ENCODE assay signal across 1 cellular context in genomic region chr3:21694506-21694905, GRCh38.
TF ChIP-seq lines count a peak whose summit lies in the region.

No MANE protein-coding gene starts in this region.

TF ChIP-seq in GM23338, 12 proteins besides CTCF, POLR2A, EP300 and RAD21 (continued from another document):
- TF ChIP-seq ETS1 (IDR thresholded peaks at IDR 0.05) (no peak), EZH2 (IDR thresholded peaks at IDR 0.05; ENCODE audit: low read depth, unreplicated experiment) (no peak)
- TF ChIP-seq, protein P1, sequence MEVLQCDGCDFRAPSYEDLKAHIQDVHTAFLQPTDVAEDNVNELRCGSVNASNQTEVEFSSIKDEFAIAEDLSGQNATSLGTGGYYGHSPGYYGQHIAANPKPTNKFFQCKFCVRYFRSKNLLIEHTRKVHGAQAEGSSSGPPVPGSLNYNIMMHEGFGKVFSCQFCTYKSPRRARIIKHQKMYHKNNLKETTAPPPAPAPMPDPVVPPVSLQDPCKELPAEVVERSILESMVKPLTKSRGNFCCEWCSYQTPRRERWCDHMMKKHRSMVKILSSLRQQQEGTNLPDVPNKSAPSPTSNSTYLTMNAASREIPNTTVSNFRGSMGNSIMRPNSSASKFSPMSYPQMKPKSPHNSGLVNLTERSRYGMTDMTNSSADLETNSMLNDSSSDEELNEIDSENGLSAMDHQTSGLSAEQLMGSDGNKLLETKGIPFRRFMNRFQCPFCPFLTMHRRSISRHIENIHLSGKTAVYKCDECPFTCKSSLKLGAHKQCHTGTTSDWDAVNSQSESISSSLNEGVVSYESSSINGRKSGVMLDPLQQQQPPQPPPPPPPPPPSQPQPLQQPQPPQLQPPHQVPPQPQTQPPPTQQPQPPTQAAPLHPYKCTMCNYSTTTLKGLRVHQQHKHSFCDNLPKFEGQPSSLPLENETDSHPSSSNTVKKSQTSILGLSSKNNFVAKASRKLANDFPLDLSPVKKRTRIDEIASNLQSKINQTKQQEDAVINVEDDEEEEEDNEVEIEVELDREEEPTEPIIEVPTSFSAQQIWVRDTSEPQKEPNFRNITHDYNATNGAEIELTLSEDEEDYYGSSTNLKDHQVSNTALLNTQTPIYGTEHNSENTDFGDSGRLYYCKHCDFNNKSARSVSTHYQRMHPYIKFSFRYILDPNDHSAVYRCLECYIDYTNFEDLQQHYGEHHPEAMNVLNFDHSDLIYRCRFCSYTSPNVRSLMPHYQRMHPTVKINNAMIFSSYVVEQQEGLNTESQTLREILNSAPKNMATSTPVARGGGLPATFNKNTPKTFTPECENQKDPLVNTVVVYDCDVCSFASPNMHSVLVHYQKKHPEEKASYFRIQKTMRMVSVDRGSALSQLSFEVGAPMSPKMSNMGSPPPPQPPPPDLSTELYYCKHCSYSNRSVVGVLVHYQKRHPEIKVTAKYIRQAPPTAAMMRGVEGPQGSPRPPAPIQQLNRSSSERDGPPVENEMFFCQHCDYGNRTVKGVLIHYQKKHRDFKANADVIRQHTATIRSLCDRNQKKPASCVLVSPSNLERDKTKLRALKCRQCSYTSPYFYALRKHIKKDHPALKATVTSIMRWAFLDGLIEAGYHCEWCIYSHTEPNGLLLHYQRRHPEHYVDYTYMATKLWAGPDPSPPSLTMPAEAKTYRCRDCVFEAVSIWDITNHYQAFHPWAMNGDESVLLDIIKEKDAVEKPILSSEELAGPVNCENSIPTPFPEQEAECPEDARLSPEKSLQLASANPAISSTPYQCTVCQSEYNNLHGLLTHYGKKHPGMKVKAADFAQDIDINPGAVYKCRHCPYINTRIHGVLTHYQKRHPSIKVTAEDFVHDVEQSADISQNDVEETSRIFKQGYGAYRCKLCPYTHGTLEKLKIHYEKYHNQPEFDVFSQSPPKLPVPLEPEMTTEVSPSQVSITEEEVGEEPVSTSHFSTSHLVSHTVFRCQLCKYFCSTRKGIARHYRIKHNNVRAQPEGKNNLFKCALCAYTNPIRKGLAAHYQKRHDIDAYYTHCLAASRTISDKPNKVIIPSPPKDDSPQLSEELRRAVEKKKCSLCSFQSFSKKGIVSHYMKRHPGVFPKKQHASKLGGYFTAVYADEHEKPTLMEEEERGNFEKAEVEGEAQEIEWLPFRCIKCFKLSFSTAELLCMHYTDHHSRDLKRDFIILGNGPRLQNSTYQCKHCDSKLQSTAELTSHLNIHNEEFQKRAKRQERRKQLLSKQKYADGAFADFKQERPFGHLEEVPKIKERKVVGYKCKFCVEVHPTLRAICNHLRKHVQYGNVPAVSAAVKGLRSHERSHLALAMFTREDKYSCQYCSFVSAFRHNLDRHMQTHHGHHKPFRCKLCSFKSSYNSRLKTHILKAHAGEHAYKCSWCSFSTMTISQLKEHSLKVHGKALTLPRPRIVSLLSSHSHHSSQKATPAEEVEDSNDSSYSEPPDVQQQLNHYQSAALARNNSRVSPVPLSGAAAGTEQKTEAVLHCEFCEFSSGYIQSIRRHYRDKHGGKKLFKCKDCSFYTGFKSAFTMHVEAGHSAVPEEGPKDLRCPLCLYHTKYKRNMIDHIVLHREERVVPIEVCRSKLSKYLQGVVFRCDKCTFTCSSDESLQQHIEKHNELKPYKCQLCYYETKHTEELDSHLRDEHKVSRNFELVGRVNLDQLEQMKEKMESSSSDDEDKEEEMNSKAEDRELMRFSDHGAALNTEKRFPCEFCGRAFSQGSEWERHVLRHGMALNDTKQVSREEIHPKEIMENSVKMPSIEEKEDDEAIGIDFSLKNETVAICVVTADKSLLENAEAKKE (CRISPR knock-in tag; IDR thresholded peaks at IDR 0.05) = no peak
TF ChIP-seq in GM23338: peak in this region for 0.
